In genomic region chr7:148624735-148625134, GRCh38 we compare ENCODE assay signal across 23 cellular contexts. TPM values are rescaled to one million over a fixed set of nuclear protein-coding genes. Genes with fewer than 3 reads are reported as not detected.
DNase-seq lines count a peak whose midpoint lies in the region; ATAC-seq and FAIRE-seq lines count a peak whose summit lies in the region.
"Had no signal": no experiment of that assay in that cellular context is flagged by ENCODE, and none has a peak within 500 bp of the region (broad histone marks: within the 10 kb centered on the region; RNA-seq: fewer than 3 reads in every experiment).

No MANE protein-coding gene starts in this region.

- ATAC-seq in activated T-cell treated with anti-CD3 and anti-CD28 coated beads, Interleukin-2, amount 50 U/mL, for 4 hours, result peak; percentile 27 to 47
- ATAC-seq in stimulated activated effector memory CD8-positive, alpha-beta T cell treated with anti-CD3 and anti-CD28 coated beads, Interleukin-12 subunit alpha, Interleukin-12 subunit beta, amount 100 ng/mL, for 72 hours, result peak; percentile 27
- ATAC-seq in HG02763 (IDR thresholded peaks at IDR 0.05; ENCODE audit: unreplicated experiment), result no peak
- ATAC-seq: GM12878 had no signal

- no peaks in the 10 kb centered on the region for H3K9me3 Mint-ChIP-seq in activated T-cell treated with anti-CD3 and anti-CD28 coated beads, Interleukin-2, amount 50 U/mL, for 4 hours
- H3K9me3 Mint-ChIP-seq in stimulated activated effector memory CD8-positive, alpha-beta T cell treated with anti-CD3 and anti-CD28 coated beads, Interleukin-12 subunit alpha, Interleukin-12 subunit beta, amount 100 ng/mL, for 72 hours, result no peaks in the 10 kb centered on the region

- H3K36me3 Mint-ChIP-seq in activated T-cell treated with anti-CD3 and anti-CD28 coated beads, Interleukin-2, amount 50 U/mL, for 4 hours (ENCODE audit: insufficient read depth), result no peaks in the 10 kb centered on the region
- no peaks in the 10 kb centered on the region for H3K36me3 Mint-ChIP-seq in stimulated activated effector memory CD8-positive, alpha-beta T cell treated with anti-CD3 and anti-CD28 coated beads, Interleukin-12 subunit alpha, Interleukin-12 subunit beta, amount 100 ng/mL, for 72 hours

- peaks cover 12% of the 10 kb centered on the region for H3K27me3 Mint-ChIP-seq in activated T-cell treated with anti-CD3 and anti-CD28 coated beads, Interleukin-2, amount 50 U/mL, for 4 hours (ENCODE audit: low read depth)
- H3K27me3 Mint-ChIP-seq: dendritic cell treated with granulocyte-macrophage colony-stimulating factor and Interleukin-4, amounts not matched to agents 40 ng/mL and 50 ng/mL, for 4 days had no signal

- H3K4me3 Mint-ChIP-seq in activated T-cell treated with anti-CD3 and anti-CD28 coated beads, Interleukin-2, amount 50 U/mL, for 4 hours, result no peak overlapping the region
- no peak overlapping the region for H3K4me3 Mint-ChIP-seq in stimulated activated effector memory CD8-positive, alpha-beta T cell treated with anti-CD3 and anti-CD28 coated beads, Interleukin-12 subunit alpha, Interleukin-12 subunit beta, amount 100 ng/mL, for 72 hours
- H3K4me3 Mint-ChIP-seq: CD14-positive monocyte; dendritic cell treated with granulocyte-macrophage colony-stimulating factor and Interleukin-4, amounts not matched to agents 40 ng/mL and 50 ng/mL, for 4 days had no signal

- no peak for DNase-seq in activated T-cell treated with anti-CD3 and anti-CD28 coated beads, Interleukin-2, amount 50 U/mL, for 4 hours
- DNase-seq in activated T-cell treated with anti-CD3 and anti-CD28 coated beads, Interleukin-2, amount 50 U/mL, for 1 hour, result no peak
- DNase-seq in RCC 7860 (ENCODE audit: low spot score) (peak; percentile 28), foreskin melanocyte (peak; percentile 60), AG08396 (ENCODE audit: low spot score) (no peak), anterior cingulate cortex (lab: John Stamatoyannopoulos, UW) (no peak)
- DNase-seq in stimulated activated effector memory CD8-positive, alpha-beta T cell treated with anti-CD3 and anti-CD28 coated beads, Interleukin-12 subunit alpha, Interleukin-12 subunit beta, amount 100 ng/mL, for 72 hours (ENCODE audit: low spot score in 2 of 2), result no peak
- DNase-seq: activated CD4-positive, alpha-beta T cell treated with anti-CD3 and anti-CD28 coated beads, Interleukin-2, amount 50 U/mL, for 1 hour; GF-D8; kidney; mammary epithelial cell; MM.1S; NCI-H446 treated with DMSO at 0.1 percent for 48 hours; ovary; stimulated activated CD4-positive, alpha-beta T cell treated with anti-CD3 and anti-CD28 coated beads, Interleukin-2, amount 100 ng/mL, for 24 hours had no signal

- no peak overlapping the region for H3K27ac Mint-ChIP-seq in stimulated activated effector memory CD8-positive, alpha-beta T cell treated with anti-CD3 and anti-CD28 coated beads, Interleukin-12 subunit alpha, Interleukin-12 subunit beta, amount 100 ng/mL, for 72 hours
- H3K27ac Mint-ChIP-seq: dendritic cell treated with granulocyte-macrophage colony-stimulating factor and Interleukin-4, amounts not matched to agents 40 ng/mL and 50 ng/mL, for 4 days had no signal

- peaks cover 47% of the 10 kb centered on the region for H3K4me1 Mint-ChIP-seq in activated T-cell treated with anti-CD3 and anti-CD28 coated beads, Interleukin-2, amount 50 U/mL, for 4 hours (ENCODE audit: low read depth)
- peaks cover 34% of the 10 kb centered on the region for H3K4me1 Mint-ChIP-seq in stimulated activated effector memory CD8-positive, alpha-beta T cell treated with anti-CD3 and anti-CD28 coated beads, Interleukin-12 subunit alpha, Interleukin-12 subunit beta, amount 100 ng/mL, for 72 hours

- peak; percentile 85 for FAIRE-seq in RCC 7860 (lab: Jason Lieb, UNC)
- FAIRE-seq: endothelial cell of umbilical vein, GM12878, kidney had no signal

RNA-seq across cellular contexts. Expression of gene C7orf33, which starts 34.2 kb away (rescaled TPM):
- not detected for total RNA-seq in activated T-cell treated with anti-CD3 and anti-CD28 coated beads, Interleukin-2, amount 50 U/mL, for 4 hours
- total RNA-seq: cardiac muscle cell, endothelial cell of umbilical vein, fibroblast of villous mesenchyme, GM12878, kidney, mammary epithelial cell, ovary, vagina had no signal

Comparison
In these comparisons a context has a peak if more than half of its experiments do, and no peak if none do; other contexts are left out.
1. DNase-seq: peak in RCC 7860 (single experiment) and foreskin melanocyte (single experiment); none in activated T-cell treated with anti-CD3 and anti-CD28 coated beads, Interleukin-2, amount 50 U/mL, for 4 hours (single experiment), activated T-cell treated with anti-CD3 and anti-CD28 coated beads, Interleukin-2, amount 50 U/mL, for 1 hour (single experiment), stimulated activated effector memory CD8-positive, alpha-beta T cell treated with anti-CD3 and anti-CD28 coated beads, Interleukin-12 subunit alpha, Interleukin-12 subunit beta, amount 100 ng/mL, for 72 hours (0 of 2), AG08396 (single experiment) and anterior cingulate cortex (0 of 58).